Comparison of ENCODE assay signal across 18 cellular contexts in the genomic region with DNA sequence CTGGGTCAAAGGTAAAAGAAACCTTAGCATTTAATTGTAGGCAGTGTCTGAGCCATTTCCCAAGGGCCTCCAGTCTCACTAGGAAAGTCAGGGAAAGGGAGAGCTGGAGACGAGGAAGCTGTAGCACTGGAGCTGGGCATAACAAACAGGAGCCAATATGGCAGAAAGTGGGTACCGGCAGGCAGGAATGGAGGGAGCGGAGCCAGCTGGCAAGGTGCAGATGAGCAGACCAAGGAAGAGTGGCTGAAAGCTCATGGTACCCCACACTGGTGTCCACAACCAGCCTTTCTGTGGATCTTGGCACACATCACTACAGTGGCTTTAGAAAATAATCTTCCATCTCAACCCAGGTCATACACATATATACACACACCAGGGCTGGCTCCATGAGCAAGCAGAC. TPM values are rescaled to one million over a fixed set of nuclear protein-coding genes. Genes with fewer than 3 reads are reported as not detected.
DNase-seq lines count a peak whose midpoint lies in the region; ATAC-seq and TF ChIP-seq lines count a peak whose summit lies in the region.
"Had no signal": no experiment of that assay in that cellular context is flagged by ENCODE, and none has a peak within 500 bp of the region (broad histone marks: within the 10 kb centered on the region; RNA-seq: fewer than 3 reads in every experiment).

No MANE protein-coding gene starts in this region.

- POLR2A ChIA-PET in CD8-positive, alpha-beta T cell (lab: Charles Lee): interaction anchor here (0.7 to 2.5 kb wide), 5 partner anchors 9 to 72 kb away, joined by 3 to 9 read pairs (median 3); no protein-coding TSS in a partner anchor

- no peak for ATAC-seq in CD8-positive, alpha-beta T cell
- no peak for ATAC-seq in natural killer cell

- peak overlapping the region; percentile 23 for H3K4me3 Mint-ChIP-seq in CD8-positive, alpha-beta T cell
- H3K4me3 Mint-ChIP-seq in activated naive CD8-positive, alpha-beta T cell: peak overlapping the region; percentile 36
- H3K4me3 Mint-ChIP-seq in natural killer cell: no peak overlapping the region
- H3K4me3 Mint-ChIP-seq in glutamatergic neuron (ENCODE audit: unreplicated experiment): no peak overlapping the region

- peaks cover 93% of the 10 kb centered on the region for H3K4me1 Mint-ChIP-seq in CD8-positive, alpha-beta T cell (ENCODE audit: low read depth)
- peaks cover 92% of the 10 kb centered on the region for H3K4me1 Mint-ChIP-seq in activated naive CD8-positive, alpha-beta T cell (ENCODE audit: low read depth)
- H3K4me1 Mint-ChIP-seq in natural killer cell (peaks cover 87 to 89% of the 10 kb centered on the region in 2 donors), glutamatergic neuron (ENCODE audit: low read depth, unreplicated experiment) (peaks cover 14% of the 10 kb centered on the region)

- H3K9me3 Mint-ChIP-seq in CD8-positive, alpha-beta T cell: no peaks in the 10 kb centered on the region
- H3K9me3 Mint-ChIP-seq in activated naive CD8-positive, alpha-beta T cell (ENCODE audit: low read depth): no peaks in the 10 kb centered on the region
- H3K9me3 Mint-ChIP-seq in natural killer cell (no peaks in the 10 kb centered on the region), glutamatergic neuron (ENCODE audit: unreplicated experiment) (peaks cover 2% of the 10 kb centered on the region)

- H3K36me3 ChIP-seq in CD8-positive, alpha-beta T cell (ENCODE audit: insufficient read depth, low read length): no peaks in the 10 kb centered on the region
- H3K36me3 ChIP-seq: tibial nerve had no signal

- DNase-seq in NCI-H2171 treated with DMSO at 0.1 percent for 48 hours (lab: John Stamatoyannopoulos, UW) (peak; percentile 53), NCI-H2171 (lab: John Stamatoyannopoulos, UW) (no peak), natural killer cell (no peak), glutamatergic neuron (no peak), MV-4-11 (lab: John Stamatoyannopoulos, UW) (no peak)
- no peak for DNase-seq in CD8-positive, alpha-beta T cell
- DNase-seq in NK-92 treated with Interleukin-12 subunit alpha and Interleukin-12 subunit beta, amount 100 ng/mL, for 24 hours (lab: John Stamatoyannopoulos, UW): no peak
- DNase-seq: activated gamma-delta T cell; DMS 273 treated with DMSO at 0.1 percent for 48 hours; effector CD8-positive, alpha-beta T cell; kidney glomerular epithelial cell; mammary epithelial cell; NCI-H1092; NCI-H1930; NCI-H446 treated with DMSO at 0.1 percent for 48 hours had no signal

- H3K9me3 ChIP-seq in CD8-positive, alpha-beta T cell (ENCODE audit: low read length): no peaks in the 10 kb centered on the region
- H3K9me3 ChIP-seq: tibial nerve had no signal

- TF ChIP-seq CTCF in CD8-positive, alpha-beta T cell (IDR thresholded peaks at IDR 0.05): no peak
- TF ChIP-seq CTCF in natural killer cell (IDR thresholded peaks at IDR 0.05) (no peak), glutamatergic neuron (IDR thresholded peaks at IDR 0.05; ENCODE audit: partially characterized antibody, unreplicated experiment) (no peak)

- H3K27me3 Mint-ChIP-seq in CD8-positive, alpha-beta T cell (ENCODE audit: low read depth): no peaks in the 10 kb centered on the region
- no peaks in the 10 kb centered on the region for H3K27me3 Mint-ChIP-seq in activated naive CD8-positive, alpha-beta T cell
- no peaks in the 10 kb centered on the region for H3K27me3 Mint-ChIP-seq in natural killer cell (ENCODE audit: low read depth in 2 of 2)
- no peaks in the 10 kb centered on the region for H3K27me3 Mint-ChIP-seq in glutamatergic neuron (ENCODE audit: unreplicated experiment)

- H3K27ac ChIP-seq in CD8-positive, alpha-beta T cell (ENCODE audit: low read depth, low read length): no peak overlapping the region
- H3K27ac ChIP-seq: 22Rv1, tibial nerve had no signal

- intact Hi-C loops in CD8-positive, alpha-beta T cell (cut with DNase I, micrococcal nuclease): loop anchor here in 1 of 2 experiments (1.0 kb wide), 1 partner anchor 9 kb away; no protein-coding TSS in a partner anchor
- intact Hi-C loops in natural killer cell (cut with micrococcal nuclease): no loop called here

- CTCF ChIA-PET in CD8-positive, alpha-beta T cell (lab: Charles Lee): interaction anchor here (1.1 to 2.9 kb wide), 3 partner anchors 10 to 157 kb away, joined by 4 to 8 read pairs (median 6); no protein-coding TSS in a partner anchor

- H3K4me3 ChIP-seq in CD8-positive, alpha-beta T cell (ENCODE audit: low read depth, low read length): no peak overlapping the region
- H3K4me3 ChIP-seq: tibial nerve had no signal

- H3K36me3 Mint-ChIP-seq in CD8-positive, alpha-beta T cell: peaks cover 23% of the 10 kb centered on the region
- peaks cover 18% of the 10 kb centered on the region for H3K36me3 Mint-ChIP-seq in activated naive CD8-positive, alpha-beta T cell
- H3K36me3 Mint-ChIP-seq in natural killer cell: no peaks in the 10 kb centered on the region
- no peaks in the 10 kb centered on the region for H3K36me3 Mint-ChIP-seq in glutamatergic neuron (ENCODE audit: unreplicated experiment)

- H3K4me1 ChIP-seq in CD8-positive, alpha-beta T cell (ENCODE audit: insufficient read depth, low read length): peaks cover 84% of the 10 kb centered on the region

- no peaks in the 10 kb centered on the region for H3K27me3 ChIP-seq in CD8-positive, alpha-beta T cell (ENCODE audit: insufficient read depth, low read length)
- H3K27me3 ChIP-seq: tibial nerve had no signal

- H3K27ac Mint-ChIP-seq in CD8-positive, alpha-beta T cell: peak overlapping the region; percentile 89
- peak overlapping the region; percentile 97 for H3K27ac Mint-ChIP-seq in activated naive CD8-positive, alpha-beta T cell
- peak overlapping the region; percentile 84 to 88 for H3K27ac Mint-ChIP-seq in natural killer cell
- H3K27ac Mint-ChIP-seq in glutamatergic neuron (ENCODE audit: unreplicated experiment): no peak overlapping the region

RNA-seq across cellular contexts. Expression of gene ANKRD44, which starts 40.0 kb away (rescaled TPM):
- 100 to 1,000 TPM; 113 to 115 TPM for total RNA-seq in CD8-positive, alpha-beta T cell
- total RNA-seq in natural killer cell: 100 to 1,000 TPM; 252 to 376 (median 311) TPM
- total RNA-seq in glutamatergic neuron (ENCODE audit: unreplicated experiment): 12.0 TPM

Comparison
In these comparisons a context has a peak if more than half of its experiments do, and no peak if none do; other contexts are left out.
1. H3K4me3 Mint-ChIP-seq: peak in CD8-positive, alpha-beta T cell (single experiment) and activated naive CD8-positive, alpha-beta T cell (single experiment); none in natural killer cell (single experiment) and glutamatergic neuron (single experiment).